9 cellular contexts compared by ENCODE assay signal in the genomic region with DNA sequence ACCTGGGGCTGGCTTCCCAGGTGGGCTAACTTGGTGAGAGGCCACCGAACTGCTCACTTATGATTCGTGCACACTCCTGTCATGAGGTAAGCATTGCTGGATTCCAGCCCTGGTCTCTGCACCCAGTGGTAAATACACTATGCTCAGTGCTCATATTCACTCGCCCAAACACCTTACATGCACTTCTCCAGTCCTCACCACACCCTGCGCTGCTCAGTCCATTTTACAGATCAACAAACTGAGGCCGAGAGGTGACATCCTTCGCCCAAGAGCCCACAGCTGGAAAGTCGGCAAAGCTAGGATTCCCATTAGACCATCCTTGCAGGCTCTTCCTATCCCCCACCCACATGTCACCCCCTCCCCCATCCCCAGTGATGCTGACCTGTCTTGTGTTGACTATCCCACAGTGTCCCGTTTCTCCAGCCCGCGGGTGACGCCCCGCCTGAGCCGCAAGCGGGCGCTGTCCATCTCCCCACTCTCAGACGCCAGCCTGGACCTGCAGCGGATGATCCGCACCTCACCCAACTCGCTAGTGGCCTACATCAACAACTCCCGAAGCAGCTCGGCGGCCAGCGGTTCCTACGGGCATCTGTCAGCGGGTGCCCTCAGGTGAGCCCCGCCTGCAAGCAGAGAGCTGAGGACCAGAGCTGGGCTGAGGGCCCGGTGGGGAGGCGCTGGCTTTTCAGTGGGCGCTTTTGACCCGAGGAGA.
"Had no signal": no experiment of that assay in that cellular context is flagged by ENCODE, and none has a peak within 500 bp of the region (broad histone marks: within the 10 kb centered on the region; RNA-seq: fewer than 3 reads in every experiment).

No MANE protein-coding gene starts in this region.

- ATAC-seq: HCT116 had no signal

- H3K36me3 Mint-ChIP-seq: IgD-negative memory B cell had no signal

- DNase-seq: GM23248, GOT3, H9, HFFc6, KG1 had no signal

- FAIRE-seq: H54 had no signal

- H3K27me3 Mint-ChIP-seq: IgD-negative memory B cell had no signal

- H3K9ac ChIP-seq: GM23248 had no signal

- H3K9me3 Mint-ChIP-seq: H9, IgD-negative memory B cell had no signal

- H3K4me3 ChIP-seq: GM23248 had no signal

- H3K4me3 Mint-ChIP-seq: H9, HFFc6, IgD-negative memory B cell had no signal

- H3K4me1 Mint-ChIP-seq: IgD-negative memory B cell had no signal

- H3K27ac ChIP-seq: GM23248, HL-60 had no signal

- H2AFZ ChIP-seq: GM23248 had no signal

- H3K27ac Mint-ChIP-seq: H9, HFFc6, IgD-negative memory B cell had no signal
